Comparison of ENCODE assay signal across 38 cellular contexts in genomic region chr5:158861366-158861765, GRCh38.
"Had no signal": no experiment of that assay in that cellular context is flagged by ENCODE, and none has a peak within 500 bp of the region (broad histone marks: within the 10 kb centered on the region; RNA-seq: fewer than 3 reads in every experiment).

No MANE protein-coding gene starts in this region.

- H3K9me3 Mint-ChIP-seq: activated B cell treated with CpG ODN at 0.5 μM for 24 hours; activated naive CD4-positive, alpha-beta T cell treated with anti-CD3 and anti-CD28 coated beads for 36 hours; activated T-cell treated with anti-CD3 and anti-CD28 coated beads, Interleukin-2, amount 50 U/mL, for 4 hours; activated T-helper 1 cell treated with anti-CD3 and anti-CD28 coated beads, Interleukin-12 subunit alpha, Interleukin-12 subunit beta, Interleukin-2, Interleukin-4 antibody, amounts not matched to agents 30 ng/mL and 10 ng/mL and 1 ng/mL, durations not matched to agents 14 hours and 24 hours and 36 hours had no signal

- H3K27me3 ChIP-seq: brain microvascular endothelial cell had no signal

- H3K36me3 Mint-ChIP-seq: activated naive CD4-positive, alpha-beta T cell treated with anti-CD3 and anti-CD28 coated beads, Interleukin-2, amount 50 U/mL, for 72 hours had no signal

- FAIRE-seq: RCC 7860 had no signal

- H3K27ac Mint-ChIP-seq: activated B cell treated with CpG ODN at 0.5 μM for 24 hours; activated CD4-positive, alpha-beta T cell treated with anti-CD3 and anti-CD28 coated beads, Interleukin-2, amount 10 ng/mL, durations not matched to agents 24 days and 14 days; activated CD8-positive, alpha-beta T cell treated with anti-CD3 and anti-CD28 coated beads, Interleukin-2, amount 10 ng/mL, durations not matched to agents 7 days and 5 days; activated naive CD4-positive, alpha-beta T cell treated with anti-CD3 and anti-CD28 coated beads for 36 hours; activated naive CD4-positive, alpha-beta T cell treated with anti-CD3 and anti-CD28 coated beads, Interleukin-2, amount 50 U/mL, for 72 hours; activated T-helper 1 cell treated with anti-CD3 and anti-CD28 coated beads, Interleukin-12 subunit alpha, Interleukin-12 subunit beta, Interleukin-2, Interleukin-4 antibody, amounts not matched to agents 30 ng/mL and 10 ng/mL and 1 ng/mL, durations not matched to agents 14 hours and 24 hours and 36 hours had no signal

- H3K27me3 Mint-ChIP-seq: activated B cell treated with CpG ODN at 0.5 μM for 24 hours had no signal

- H3K27ac ChIP-seq: brain microvascular endothelial cell, PC-9, RWPE1, VCaP had no signal

- H3K4me3 ChIP-seq: MG63, PC-9 had no signal

- H3K4me3 Mint-ChIP-seq: activated B cell treated with CpG ODN at 0.5 μM for 24 hours; activated CD4-positive, alpha-beta T cell treated with anti-CD3 and anti-CD28 coated beads, Interleukin-2, amount 10 ng/mL, durations not matched to agents 24 days and 14 days; activated CD8-positive, alpha-beta T cell treated with anti-CD3 and anti-CD28 coated beads, Interleukin-2, amount 10 ng/mL, durations not matched to agents 7 days and 5 days; activated naive CD4-positive, alpha-beta T cell treated with anti-CD3 and anti-CD28 coated beads for 36 hours; activated T-cell treated with anti-CD3 and anti-CD28 coated beads, Interleukin-2, amount 50 U/mL, for 4 hours; activated T-helper 1 cell treated with anti-CD3 and anti-CD28 coated beads, Interleukin-12 subunit alpha, Interleukin-12 subunit beta, Interleukin-2, Interleukin-4 antibody, amounts not matched to agents 30 ng/mL and 10 ng/mL and 1 ng/mL, durations not matched to agents 14 hours and 24 hours and 36 hours had no signal

- ATAC-seq: activated CD8-positive, alpha-beta T cell treated with anti-CD3 and anti-CD28 coated beads, Interleukin-2, amount 10 ng/mL, durations not matched to agents 7 days and 5 days; activated naive CD4-positive, alpha-beta T cell treated with anti-CD3 and anti-CD28 coated beads, Interleukin-2, amount 50 U/mL, for 72 hours; activated T-cell treated with anti-CD3 and anti-CD28 coated beads, Interleukin-2, amount 50 U/mL, for 4 hours; Right ventricle myocardium inferior had no signal

- H3K36me3 ChIP-seq: brain microvascular endothelial cell, MG63 had no signal

- H3K4me2 ChIP-seq: PC-9 had no signal

- DNase-seq: activated B cell treated with CpG ODN at 0.5 μM for 24 hours; activated CD4-positive, alpha-beta T cell treated with anti-CD3 and anti-CD28 coated beads, Interleukin-2, amount 10 ng/mL, durations not matched to agents 24 days and 14 days; activated CD4-positive, alpha-beta T cell treated with anti-CD3 and anti-CD28 coated beads, Interleukin-2, amount 50 U/mL, for 4 hours; activated CD4-positive, CD25-positive, alpha-beta regulatory T cell treated with anti-CD3 and anti-CD28 coated beads, Interleukin-2, amount 50 U/mL, for 72 hours; activated CD8-positive, alpha-beta T cell treated with anti-CD3 and anti-CD28 coated beads, Interleukin-2, amount 10 ng/mL, durations not matched to agents 7 days and 5 days; activated gamma-delta T cell treated with Interleukin-2 at 50 U/mL for 16 hours; activated naive CD4-positive, alpha-beta T cell treated with anti-CD3 and anti-CD28 coated beads for 36 hours; activated T-cell treated with anti-CD3 and anti-CD28 coated beads for 4 hours; activated T-cell treated with anti-CD3 and anti-CD28 coated beads, Interleukin-2, amount 50 U/mL, for 4 hours; amniotic stem cell; aorta; brain microvascular endothelial cell; central memory CD4-positive, alpha-beta T cell; Kasumi-1; KBM-7; MG63; NCI-H1048; NCI-H1105 treated with DMSO at 0.1 percent for 48 hours; NCI-H1436; NCI-H1694; NCI-H2029 treated with DMSO at 0.1 percent for 48 hours; NCI-H2107; NCI-H2171; NCI-H510A; NCI-H69; NK-92 treated with Interleukin-12 subunit alpha and Interleukin-12 subunit beta, amount 100 ng/mL, for 24 hours; PC-9; SIG-M5; SW 1271; T-helper 1 cell; T-helper 2 cell; T-helper 9 cell had no signal

- H3K9me3 ChIP-seq: MG63 had no signal
